ENCODE assay signal across 1 cellular context in genomic region chr2:233976690-233977294, GRCh38.
TF ChIP-seq lines count a peak whose summit lies in the region.

No MANE protein-coding gene starts in this region.

TF ChIP-seq in HepG2, 621 proteins besides CTCF, POLR2A, EP300 and RAD21 (continued from another document and continues in another):
- TF ChIP-seq HNF1A (IDR thresholded peaks at IDR 0.05; ENCODE audit: low read depth) (0 out of 2 replicates have a peak, but pooled peaks have one; percentile 37), HNF1A (CRISPR knock-in tag; IDR thresholded peaks at IDR 0.05; ENCODE audit: borderline replicate concordance) (no peak), CREM (IDR thresholded peaks at IDR 0.05) (peak; percentile 28; the same call in 1 of the 2 replicates), CREM (CRISPR knock-in tag; IDR thresholded peaks at IDR 0.05) (no peak), KAT8 (CRISPR knock-in tag; IDR thresholded peaks at IDR 0.05) (peak; percentile 30; the same call in 1 of the 2 replicates), MED13 (CRISPR knock-in tag; IDR thresholded peaks at IDR 0.05) (no peak), GMEB1 (CRISPR knock-in tag; IDR thresholded peaks at IDR 0.05; ENCODE audit: borderline replicate concordance) (0 out of 2 replicates have a peak, but pooled peaks have one; percentile 17), HOXA5 (CRISPR knock-in tag; IDR thresholded peaks at IDR 0.05) (peak; percentile 73; the same call in 1 of the 2 replicates), FOXC1 (CRISPR knock-in tag; IDR thresholded peaks at IDR 0.05; ENCODE audit: borderline replicate concordance) (0 out of 2 replicates have a peak, but pooled peaks have one; percentile 20), ZNF33B (CRISPR knock-in tag; IDR thresholded peaks at IDR 0.05) (0 out of 2 replicates have a peak, but pooled peaks have one; percentile 57), CREB1 (IDR thresholded peaks at IDR 0.05) (no peak), CREB1 (CRISPR knock-in tag; IDR thresholded peaks at IDR 0.05) (peak; percentile 56; the same call in 1 of the 2 replicates), FOXP1 (IDR thresholded peaks at IDR 0.05) (no peak), FOXP1 (CRISPR knock-in tag; IDR thresholded peaks at IDR 0.05) (peak; percentile 68), FOXA3 (CRISPR knock-in tag; IDR thresholded peaks at IDR 0.05) (peak; percentile 49; the same call in 1 of the 2 replicates), ZNF747 (CRISPR knock-in tag; IDR thresholded peaks at IDR 0.05; ENCODE audit: borderline replicate concordance) (peak; percentile 59; the same call in 1 of the 2 replicates), ATF4 (CRISPR knock-in tag; IDR thresholded peaks at IDR 0.05) (peak in 1 of 2 experiments; percentile 56; a peak in 2 of 4 replicates), ZNF546 (CRISPR knock-in tag; conservative IDR thresholded peaks at IDR 0.05) (no peak), CCDC6 (CRISPR knock-in tag; IDR thresholded peaks at IDR 0.05) (no peak), ZNF674 (CRISPR knock-in tag; IDR thresholded peaks at IDR 0.05; ENCODE audit: low read depth) (no peak), HNF4A (CRISPR knock-in tag; IDR thresholded peaks at IDR 0.05) (0 out of 2 replicates have a peak, but pooled peaks have one; percentile 20), TCF12 (IDR thresholded peaks at IDR 0.05) (no peak), TCF12 (CRISPR knock-in tag; IDR thresholded peaks at IDR 0.05) (no peak), TCF7 (IDR thresholded peaks at IDR 0.05; ENCODE audit: low read depth) (peak; percentile 23; the same call in 1 of the 2 replicates), ZNF772 (CRISPR knock-in tag; IDR thresholded peaks at IDR 0.05) (0 out of 2 replicates have a peak, but pooled peaks have one; percentile 45), GATAD2A (CRISPR knock-in tag; IDR thresholded peaks at IDR 0.05) (peak; percentile 76), SMAD3 (CRISPR knock-in tag; IDR thresholded peaks at IDR 0.05) (0 out of 2 replicates have a peak, but pooled peaks have one; percentile 19), RXRB (CRISPR knock-in tag; IDR thresholded peaks at IDR 0.05; ENCODE audit: borderline replicate concordance) (no peak), POGK (CRISPR knock-in tag; conservative IDR thresholded peaks at IDR 0.05) (0 out of 2 replicates have a peak, but pooled peaks have one; percentile 54), FOXJ3 (CRISPR knock-in tag; IDR thresholded peaks at IDR 0.05; ENCODE audit: borderline replicate concordance) (peak; percentile 31; the same call in 1 of the 2 replicates), ZBTB49 (CRISPR knock-in tag; IDR thresholded peaks at IDR 0.05; ENCODE audit: borderline replicate concordance) (no peak), ZNF605 (CRISPR knock-in tag; IDR thresholded peaks at IDR 0.05) (no peak), TFDP2 (CRISPR knock-in tag; IDR thresholded peaks at IDR 0.05) (no peak), RARG (CRISPR knock-in tag; IDR thresholded peaks at IDR 0.05; ENCODE audit: low read depth) (no peak), STAG1 (CRISPR knock-in tag; IDR thresholded peaks at IDR 0.05) (peak; percentile 86), JDP2 (CRISPR knock-in tag; IDR thresholded peaks at IDR 0.05; ENCODE audit: borderline replicate concordance) (no peak), YY1 (IDR thresholded peaks at IDR 0.05; ENCODE audit: insufficient read depth, insufficient replicate concordance, low read depth, low read length) (peak; percentile 33), ZNF558 (CRISPR knock-in tag; IDR thresholded peaks at IDR 0.05; ENCODE audit: borderline replicate concordance) (0 out of 2 replicates have a peak, but pooled peaks have one; percentile 34), MATR3 (CRISPR knock-in tag; IDR thresholded peaks at IDR 0.05) (no peak), MAFK (conservative IDR thresholded peaks at IDR 0.05 in 1 of 2, IDR thresholded peaks at IDR 0.05 in 1 of 2; ENCODE audit: low read length in 2 of 2) (peak in 1 of 2 experiments; percentile 34; a peak in 2 of 4 replicates), MAZ (IDR thresholded peaks at IDR 0.05; ENCODE audit: borderline replicate concordance, low read depth, low read length) (no peak), MAZ (CRISPR knock-in tag; IDR thresholded peaks at IDR 0.05; ENCODE audit: low read depth) (peak; percentile 43; the same call in 1 of the 2 replicates), NONO (IDR thresholded peaks at IDR 0.05) (no peak), NONO (CRISPR knock-in tag; conservative IDR thresholded peaks at IDR 0.05) (peak; percentile 31; the same call in 1 of the 2 replicates), ATM (IDR thresholded peaks at IDR 0.05; ENCODE audit: borderline replicate concordance) (no peak), NKX3-1 (CRISPR knock-in tag; IDR thresholded peaks at IDR 0.05) (no peak), FOXK1 (CRISPR knock-in tag; IDR thresholded peaks at IDR 0.05; ENCODE audit: borderline replicate concordance, low read depth) (0 out of 2 replicates have a peak, but pooled peaks have one; percentile 19), ELF3 (CRISPR knock-in tag; IDR thresholded peaks at IDR 0.05) (peak; percentile 15; the same call in 1 of the 2 replicates), NAIF1 (CRISPR knock-in tag; IDR thresholded peaks at IDR 0.05; ENCODE audit: borderline replicate concordance) (no peak), CC2D1A (CRISPR knock-in tag; IDR thresholded peaks at IDR 0.05) (0 out of 2 replicates have a peak, but pooled peaks have one; percentile 27), CEBPG (CRISPR knock-in tag; IDR thresholded peaks at IDR 0.05) (peak; percentile 79), CEBPB (IDR thresholded peaks at IDR 0.05; ENCODE audit: borderline replicate concordance, low read depth, low read length) (peak; percentile 81; the same call in 1 of the 2 replicates), SOX6 (IDR thresholded peaks at IDR 0.05) (no peak), SOX6 (CRISPR knock-in tag; IDR thresholded peaks at IDR 0.05) (peak; percentile 44; the same call in 1 of the 2 replicates), FOSL2 (CRISPR knock-in tag; IDR thresholded peaks at IDR 0.05) (0 out of 2 replicates have a peak, but pooled peaks have one; percentile 9), SP140L (CRISPR knock-in tag; IDR thresholded peaks at IDR 0.05; ENCODE audit: borderline replicate concordance) (0 out of 2 replicates have a peak, but pooled peaks have one; percentile 45), MAFF (IDR thresholded peaks at IDR 0.05; ENCODE audit: low read depth, low read length) (peak; percentile 38; the same call in 1 of the 2 replicates), ZSCAN25 (CRISPR knock-in tag; IDR thresholded peaks at IDR 0.05) (no peak), ZNF468 (CRISPR knock-in tag; IDR thresholded peaks at IDR 0.05) (no peak)
